Comparison of ENCODE assay signal across 14 cellular contexts in the genomic region with DNA sequence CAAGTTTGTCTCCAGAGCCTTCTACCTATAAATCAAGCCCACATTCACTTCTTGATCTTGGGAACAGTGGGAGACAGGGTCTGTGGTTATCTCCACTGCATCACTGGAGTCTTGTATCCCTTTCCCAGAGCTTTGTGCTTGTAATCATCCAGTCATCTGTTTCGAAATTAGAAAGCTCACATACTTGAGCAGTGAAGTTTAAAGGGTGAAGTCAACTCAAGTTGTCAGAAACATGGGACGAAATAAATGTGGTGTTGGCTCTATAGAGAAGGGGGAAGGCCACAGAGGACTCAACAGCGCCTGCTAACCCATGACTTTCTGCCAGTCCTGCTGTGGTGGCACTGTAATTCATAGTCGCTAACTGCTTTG.
DNase-seq lines count a peak whose midpoint lies in the region; ATAC-seq and TF ChIP-seq lines count a peak whose summit lies in the region.
"Had no signal": no experiment of that assay in that cellular context is flagged by ENCODE, and none has a peak within 500 bp of the region (broad histone marks: within the 10 kb centered on the region; RNA-seq: fewer than 3 reads in every experiment).

No MANE protein-coding gene starts in this region.

- H3K27ac Mint-ChIP-seq in brain: peak overlapping the region in 3 of 5 experiments; percentile 17 to 61 (median 33)
- H3K27ac Mint-ChIP-seq: activated naive CD4-positive, alpha-beta T cell treated with anti-CD3 and anti-CD28 coated beads for 36 hours; IgD-negative memory B cell had no signal

- WGBS in GM23248 (ENCODE audit: low coverage in 1 of 2, low lambda C conversion rate in 2 of 2, missing lambda C conversion rate in 2 of 2), 2 experiments: 69 to 78% methylated on average over 4 of the region's 4 CpGs
- WGBS in mesendoderm (ENCODE audit: extremely low coverage, insufficient coverage, low lambda C conversion rate): no CpG with 5 or more reads among the region's 4 CpGs

- no peaks in the 10 kb centered on the region for H3K79me1 ChIP-seq in mesendoderm (ENCODE audit: low read length)

- ATAC-seq in thoracic aorta (ENCODE audit: insufficient number of reproducible peaks, low FRiP score, low read depth) (no peak), HG02970 (IDR thresholded peaks at IDR 0.05; ENCODE audit: low FRiP score, unreplicated experiment) (no peak)

- DNase-seq in GM23248 (peak; percentile 90), iris pigment epithelial cell (ENCODE audit: low read depth) (peak; percentile 90), thoracic aorta (ENCODE audit: low spot score) (no peak), DMS153 (lab: John Stamatoyannopoulos, UW) (no peak), mesendoderm (no peak)
- DNase-seq: activated naive CD4-positive, alpha-beta T cell treated with anti-CD3 and anti-CD28 coated beads for 36 hours; CD8-positive, alpha-beta memory T cell; dermis blood vessel endothelial cell; GDM1; NCI-H1417 had no signal

- H3K36me3 ChIP-seq in GM23248 (ENCODE audit: low read depth) (peaks cover 6% of the 10 kb centered on the region; the same call in 1 of the 2 replicates), thoracic aorta (peaks cover 29% of the 10 kb centered on the region), mesendoderm (ENCODE audit: control insufficient read depth, insufficient read depth, low read length) (no peaks in the 10 kb centered on the region)
- H3K36me3 ChIP-seq: vagina had no signal

- no peak overlapping the region for H2AFZ ChIP-seq in GM23248

- H3K9ac ChIP-seq in GM23248: peak overlapping the region; percentile 70
- no peak overlapping the region for H3K9ac ChIP-seq in mesendoderm (ENCODE audit: low read length)

- H3K4me2 ChIP-seq in GM23248 (ENCODE audit: unreplicated experiment) (peak overlapping the region; percentile 53), mesendoderm (ENCODE audit: low read length) (no peak overlapping the region)

- no peak overlapping the region for H3K56ac ChIP-seq in mesendoderm (ENCODE audit: low read length)

- no peak overlapping the region for H4K8ac ChIP-seq in mesendoderm (ENCODE audit: low read depth, low read length)

- H4K5ac ChIP-seq in mesendoderm (ENCODE audit: low read length): no peak overlapping the region

- H4K20me1 ChIP-seq in GM23248 (ENCODE audit: insufficient read depth): no peaks in the 10 kb centered on the region

- no peak overlapping the region for H2BK120ac ChIP-seq in mesendoderm (ENCODE audit: low read depth, low read length)

- no peak overlapping the region for H3K4me3 Mint-ChIP-seq in brain
- H3K4me3 Mint-ChIP-seq: activated naive CD4-positive, alpha-beta T cell treated with anti-CD3 and anti-CD28 coated beads for 36 hours; IgD-negative memory B cell had no signal

- peaks cover 17% of the 10 kb centered on the region for H3K4me1 ChIP-seq in GM23248 (ENCODE audit: insufficient read depth)
- H3K4me1 ChIP-seq in thoracic aorta (ENCODE audit: control insufficient read depth in 1 of 2, low read depth in 2 of 2): peaks cover 11 to 78% of the 10 kb centered on the region in 2 donors
- no peaks in the 10 kb centered on the region for H3K4me1 ChIP-seq in mesendoderm (ENCODE audit: control insufficient read depth, low read depth, low read length)
- H3K4me1 ChIP-seq: vagina had no signal

- in situ Hi-C loops in GM23248 (cut with MboI): no loop called here

- no peaks in the 10 kb centered on the region for H3K9me3 ChIP-seq in GM23248 (ENCODE audit: low read depth)
- H3K9me3 ChIP-seq in thoracic aorta: no peaks in the 10 kb centered on the region
- H3K9me3 ChIP-seq: vagina had no signal

- H2BK15ac ChIP-seq in mesendoderm (replicated peaks; ENCODE audit: low read depth): no peak overlapping the region

- no peak overlapping the region for H2BK5ac ChIP-seq in mesendoderm (ENCODE audit: low read length)

- H3K9me3 Mint-ChIP-seq in brain: no peaks in the 10 kb centered on the region
- H3K9me3 Mint-ChIP-seq: activated naive CD4-positive, alpha-beta T cell treated with anti-CD3 and anti-CD28 coated beads for 36 hours; CD8-positive, alpha-beta memory T cell had no signal

- no peak overlapping the region for H2AK5ac ChIP-seq in mesendoderm (ENCODE audit: low read length)

- H3K4ac ChIP-seq in mesendoderm (ENCODE audit: low read depth, low read length): no peak overlapping the region

- H3K27me3 ChIP-seq in GM23248 (replicated peaks; ENCODE audit: insufficient read depth): no peaks in the 10 kb centered on the region
- H3K27me3 ChIP-seq in thoracic aorta (replicated peaks; ENCODE audit: insufficient read depth): no peaks in the 10 kb centered on the region
- no peaks in the 10 kb centered on the region for H3K27me3 ChIP-seq in mesendoderm (ENCODE audit: insufficient read depth, low read length, poor library complexity)
- H3K27me3 ChIP-seq: vagina had no signal

- H3F3A ChIP-seq in GM23248 (ENCODE audit: insufficient read depth): peaks cover 37% of the 10 kb centered on the region

- peaks cover 11% of the 10 kb centered on the region for H3K36me3 Mint-ChIP-seq in brain
- H3K36me3 Mint-ChIP-seq: IgD-negative memory B cell had no signal

- H3K4me3 ChIP-seq in GM23248 (no peak overlapping the region), thoracic aorta (no peak overlapping the region), mesendoderm (ENCODE audit: low read length) (no peak overlapping the region)
- H3K4me3 ChIP-seq: vagina had no signal

- peaks cover 32% of the 10 kb centered on the region for H3K4me1 Mint-ChIP-seq in brain

- H3K9me2 ChIP-seq in GM23248 (ENCODE audit: insufficient read depth): no peaks in the 10 kb centered on the region

- peaks cover 4% of the 10 kb centered on the region for H3K27me3 Mint-ChIP-seq in brain

- H3K27ac ChIP-seq in GM23248: peak overlapping the region; percentile 92
- peak overlapping the region; percentile 35 to 55 for H3K27ac ChIP-seq in thoracic aorta
- no peak overlapping the region for H3K27ac ChIP-seq in mesendoderm (ENCODE audit: low read depth, low read length)
- H3K27ac ChIP-seq: vagina had no signal

- no peak overlapping the region for H3K18ac ChIP-seq in mesendoderm (ENCODE audit: low read length)

- H3K79me2 ChIP-seq in GM23248 (ENCODE audit: insufficient read depth): peaks cover 55% of the 10 kb centered on the region
- no peaks in the 10 kb centered on the region for H3K79me2 ChIP-seq in mesendoderm (ENCODE audit: control insufficient read depth, insufficient read depth, low read length)

- H3K23ac ChIP-seq in mesendoderm (ENCODE audit: low read length): no peak overlapping the region

- TF ChIP-seq CTCF in brain (conservative IDR thresholded peaks at IDR 0.05) (no peak), thoracic aorta (IDR thresholded peaks at IDR 0.05) (no peak)

Comparison
In these comparisons a context has a peak if more than half of its experiments do, and no peak if none do; other contexts are left out.
1. DNase-seq: peak in GM23248 (single experiment) and iris pigment epithelial cell (single experiment); none in thoracic aorta (single experiment), DMS153 (single experiment) and mesendoderm (single experiment).